ENCODE assay signal across 9 cellular contexts in the genomic region with DNA sequence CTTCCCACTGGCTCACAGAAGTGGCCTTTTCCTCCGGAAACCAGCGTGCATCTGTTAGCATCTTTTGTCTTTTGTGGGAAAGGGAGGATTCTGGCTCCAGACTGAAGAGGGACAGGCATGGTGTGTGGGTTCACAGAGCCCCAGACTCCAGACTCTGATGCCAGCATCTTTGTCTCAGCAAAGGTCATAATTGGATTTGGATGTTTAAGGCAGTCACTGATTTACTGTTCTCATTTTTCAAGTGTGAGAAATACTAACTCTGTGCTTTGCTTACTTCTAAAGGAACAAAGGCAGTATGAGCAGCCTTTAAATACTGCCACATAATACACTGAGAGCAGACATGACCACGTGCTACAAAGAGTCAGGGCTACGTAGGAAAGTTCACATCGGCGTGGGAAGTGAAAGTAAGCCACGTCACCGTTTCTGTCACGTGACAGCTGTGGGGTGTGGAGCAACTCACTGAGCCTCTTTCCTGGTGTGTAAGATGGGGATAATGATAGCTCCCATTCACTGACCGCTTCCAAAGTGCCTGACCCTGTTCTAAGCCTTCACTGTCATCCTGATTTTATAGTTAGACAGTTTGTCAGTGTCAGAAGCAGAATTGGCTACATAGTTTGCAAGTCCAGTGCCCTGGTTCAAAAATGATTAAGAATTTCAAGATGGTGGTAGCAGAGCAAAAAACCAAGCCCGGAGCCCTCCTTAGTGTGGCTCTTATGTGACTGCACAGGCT. TPM values are rescaled to one million over a fixed set of nuclear protein-coding genes. Genes with fewer than 3 reads are reported as not detected.
DNase-seq lines count a peak whose midpoint lies in the region; ATAC-seq, FAIRE-seq and TF ChIP-seq lines count a peak whose summit lies in the region.
"Had no signal": no experiment of that assay in that cellular context is flagged by ENCODE, and none has a peak within 500 bp of the region (broad histone marks: within the 10 kb centered on the region; RNA-seq: fewer than 3 reads in every experiment).

No MANE protein-coding gene starts in this region.

- H3K4me3 Mint-ChIP-seq in activated T-helper 17 cell treated with anti-CD3 and anti-CD28 coated beads, Interleukin-2, amount 50 U/mL, for 72 hours: peak overlapping the region; percentile 97

- peak; percentile 100 for FAIRE-seq in GM12892 (lab: Jason Lieb, UNC)
- peak; percentile 83 for FAIRE-seq in pancreas (lab: Jason Lieb, UNC)

- H3K4me3 ChIP-seq in Peyer's patch (peak overlapping the region in 3 of 4 donors; percentile 11 to 21 (median 19)), fibroblast of the aortic adventitia (ENCODE audit: low read depth, low read length) (no peak overlapping the region), pancreas (no peak overlapping the region), thyroid gland (replicated peaks in 1 of 3) (no peak overlapping the region)

- peak overlapping the region; percentile 99 for H3K27ac Mint-ChIP-seq in activated T-helper 17 cell treated with anti-CD3 and anti-CD28 coated beads, Interleukin-2, amount 50 U/mL, for 72 hours

- TF ChIP-seq CTCF in Peyer's patch (IDR thresholded peaks at IDR 0.05): no peak
- TF ChIP-seq CTCF in fibroblast of the aortic adventitia (IDR thresholded peaks at IDR 0.05; ENCODE audit: insufficient read depth, low read length): no peak
- TF ChIP-seq CTCF in pancreas (IDR thresholded peaks at IDR 0.05): no peak
- no peak for TF ChIP-seq CTCF in thyroid gland (IDR thresholded peaks at IDR 0.05)

- H3K9me3 ChIP-seq in Peyer's patch (no peaks in the 10 kb centered on the region), pancreas (no peaks in the 10 kb centered on the region), thyroid gland (no peaks in the 10 kb centered on the region)

- H3K27me3 Mint-ChIP-seq in activated T-helper 17 cell treated with anti-CD3 and anti-CD28 coated beads, Interleukin-2, amount 50 U/mL, for 72 hours: no peaks in the 10 kb centered on the region

- peaks cover 0 to 12% (median 11%) of the 10 kb centered on the region in 4 donors for H3K4me1 ChIP-seq in Peyer's patch
- H3K4me1 ChIP-seq in pancreas: peaks cover 9 to 16% (median 16%) of the 10 kb centered on the region in 3 donors
- peaks cover 0 to 7% of the 10 kb centered on the region in 2 donors for H3K4me1 ChIP-seq in thyroid gland

- H3K4me1 Mint-ChIP-seq in activated T-helper 17 cell treated with anti-CD3 and anti-CD28 coated beads, Interleukin-2, amount 50 U/mL, for 72 hours: peaks cover 23% of the 10 kb centered on the region

- intact Hi-C loops in pancreas (cut with DNase I) (loop anchor here in 2 of 3 donors (10.0 kb wide), 2 partner anchors 535 to 545 kb away; no protein-coding TSS in a partner anchor), thyroid gland (cut with DNase I) (loop anchor here (5.0 kb wide), 1 partner anchor 537 kb away; no protein-coding TSS in a partner anchor)

- no peaks in the 10 kb centered on the region for H3K9me3 Mint-ChIP-seq in activated T-helper 17 cell treated with anti-CD3 and anti-CD28 coated beads, Interleukin-2, amount 50 U/mL, for 72 hours

- 40 to 60% methylated on average over 11 of the region's 11 CpGs for WGBS in pancreas, 2 donors
- 55 to 64% methylated on average over 8 to 11 of the region's 11 CpGs for WGBS in thyroid gland, 2 donors

- no peaks in the 10 kb centered on the region for H3K36me3 ChIP-seq in Peyer's patch
- H3K36me3 ChIP-seq in pancreas: no peaks in the 10 kb centered on the region
- H3K36me3 ChIP-seq in thyroid gland: no peaks in the 10 kb centered on the region

- peaks cover 16% of the 10 kb centered on the region for H3K36me3 Mint-ChIP-seq in activated T-helper 17 cell treated with anti-CD3 and anti-CD28 coated beads, Interleukin-2, amount 50 U/mL, for 72 hours (ENCODE audit: low read depth)

- H3K27ac ChIP-seq in Peyer's patch: peak overlapping the region; percentile 76 to 85 (median 81)
- peak overlapping the region in 2 of 4 donors; percentile 38 to 54 for H3K27ac ChIP-seq in pancreas
- H3K27ac ChIP-seq in thyroid gland: peak overlapping the region in 2 of 3 donors; percentile 17 to 45

- DNase-seq in GM12892 (ENCODE audit: insufficient read length) (no peak), Peyer's patch (peak; percentile 76 to 97 (median 95)), fibroblast of the aortic adventitia (ENCODE audit: low read depth) (peak; percentile 91), pancreas (peak in 4 of 6 donors; percentile 53 to 68 (median 61)), thyroid gland (peak; percentile 39 to 47), HuH-7.5 (ENCODE audit: low spot score) (no peak)

- TF ChIP-seq POLR2A in GM12892 (IDR thresholded peaks at IDR 0.05; ENCODE audit: low read depth, low read length) (peak; percentile 95), Peyer's patch (IDR thresholded peaks at IDR 0.05) (peak in 1 of 2 donors; percentile 15), thyroid gland (IDR thresholded peaks at IDR 0.05) (no peak)

- no peaks in the 10 kb centered on the region for H3K27me3 ChIP-seq in Peyer's patch
- H3K27me3 ChIP-seq in pancreas: no peaks in the 10 kb centered on the region
- H3K27me3 ChIP-seq in thyroid gland: no peaks in the 10 kb centered on the region

- peak; percentile 64 for ATAC-seq in HG02885 (IDR thresholded peaks at IDR 0.05; ENCODE audit: poor library complexity, unreplicated experiment)
- ATAC-seq in activated T-helper 17 cell treated with anti-CD3 and anti-CD28 coated beads, Interleukin-2, amount 50 U/mL, for 72 hours (replicated peaks): peak; percentile 66
- peak; percentile 60 to 81 (median 71) for ATAC-seq in pancreas

RNA-seq across cellular contexts. Expression of a gene that starts 24.8 kb away (rescaled TPM):
- polyA plus RNA-seq in GM12892 (2012; ENCODE audit: missing spikeins): 23,212 TPM
- total RNA-seq in Peyer's patch (1,000 to 10,000 TPM; 1,496 to 3,676 (median 1,701) TPM), fibroblast of the aortic adventitia (ENCODE audit: low replicate concordance) (5,524 and 12,062 TPM in 2 replicates), pancreas (1,000 to 10,000 TPM in 2 of 6 donors, 100 to 1,000 TPM in 4; 460 to 1,697 (median 685) TPM), thyroid gland (1,000 to 10,000 TPM in 3 of 4 donors, 100 to 1,000 TPM in 1; 854 to 2,672 (median 1,302) TPM)
- total RNA-seq in activated T-helper 17 cell treated with anti-CD3 and anti-CD28 coated beads, Interleukin-2, amount 50 U/mL, for 72 hours: 1,000 to 10,000 TPM; 6,631 to 7,873 TPM
- polyA plus RNA-seq in pancreas: 1,000 to 10,000 TPM; 2,074 to 2,276 TPM

RNA-seq across cellular contexts. Expression of a gene that starts 43.7 kb away (rescaled TPM):
- polyA plus RNA-seq in GM12892 (2012; ENCODE audit: missing spikeins): not detected
- total RNA-seq in Peyer's patch (1 to 10 TPM in 1 of 4 donors, under 1 TPM in 1, not detected in 2; 0.28 to 1.3 TPM), fibroblast of the aortic adventitia (ENCODE audit: low replicate concordance) (not detected in 2 replicates), pancreas (1 to 10 TPM in 2 of 6 donors, under 1 TPM in 4; 0.05 to 2.0 (median 0.47) TPM), thyroid gland (1 to 10 TPM in 1 of 4 donors, under 1 TPM in 3; 0.45 to 1.7 (median 0.62) TPM)
- total RNA-seq in activated T-helper 17 cell treated with anti-CD3 and anti-CD28 coated beads, Interleukin-2, amount 50 U/mL, for 72 hours: not detected
- polyA plus RNA-seq in pancreas: under 1 TPM; 0.04 to 0.05 TPM
- total RNA-seq: glomerular endothelial cell had no signal

Comparison
In these comparisons a context has a peak if more than half of its experiments do, and no peak if none do; other contexts are left out.
1. DNase-seq: peak in Peyer's patch (3 of 3), fibroblast of the aortic adventitia (single experiment), pancreas (4 of 6) and thyroid gland (2 of 2); none in GM12892 (single experiment) and HuH-7.5 (single experiment).
2. H3K4me3 ChIP-seq: peak in Peyer's patch (3 of 4); none in fibroblast of the aortic adventitia (single experiment), pancreas (0 of 4) and thyroid gland (0 of 3).
3. Peak in every context shown above with its lines, with median percentiles within 50 percentile points of each other: ATAC-seq.